In the genomic region with DNA sequence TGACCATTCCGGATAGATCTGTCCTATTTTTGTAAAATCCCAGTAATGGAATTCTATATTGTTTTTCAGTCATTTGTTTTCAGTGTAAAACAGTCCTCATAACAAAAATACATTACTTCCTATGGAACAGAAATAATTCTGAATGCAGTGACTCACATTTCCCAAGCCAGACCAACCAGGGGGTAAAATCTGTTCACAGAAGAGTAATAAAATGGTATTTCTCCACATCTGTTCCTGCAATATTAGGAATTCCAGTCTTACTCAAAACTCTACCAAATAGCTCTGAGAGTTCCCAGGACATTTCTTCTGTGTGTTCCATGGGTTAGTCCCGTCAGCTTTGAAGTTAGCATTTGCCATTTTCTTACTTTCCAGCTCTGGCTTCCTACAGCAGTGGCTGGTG, we compare ENCODE assay signal across 13 cellular contexts. TPM values are rescaled to one million over a fixed set of nuclear protein-coding genes. Genes with fewer than 3 reads are reported as not detected.
DNase-seq lines count a peak whose midpoint lies in the region; ATAC-seq, FAIRE-seq and TF ChIP-seq lines count a peak whose summit lies in the region.
"Had no signal": no experiment of that assay in that cellular context is flagged by ENCODE, and none has a peak within 500 bp of the region (broad histone marks: within the 10 kb centered on the region; RNA-seq: fewer than 3 reads in every experiment).

No MANE protein-coding gene starts in this region.

- H3K27ac Mint-ChIP-seq in nephron progenitor cell, result no peak overlapping the region

- no peaks in the 10 kb centered on the region for H4K20me1 ChIP-seq in endothelial cell of umbilical vein (replicated peaks; ENCODE audit: control insufficient read depth, extremely low read depth, insufficient read depth, low read length)
- H4K20me1 ChIP-seq: BLaER1 had no signal

- H3K4me3 ChIP-seq in ACC112 (ENCODE audit: low read depth, low read length) (peak overlapping the region; percentile 96; the same call in 1 of the 2 replicates), endothelial cell of umbilical vein (replicated peaks in 1 of 3; ENCODE audit: insufficient read depth in 1 of 3, low read depth in 1 of 3, low read length in 3 of 3) (no peak overlapping the region), ovary (no peak overlapping the region)
- H3K4me3 ChIP-seq: BLaER1 had no signal

- WGBS in ovary, 3 donors, result 66 to 75% (median 75%) methylated on average over 2 of the region's 2 CpGs

- peak overlapping the region; percentile 32 for H3K4me2 ChIP-seq in endothelial cell of umbilical vein (ENCODE audit: insufficient read depth, low read length)
- H3K4me2 ChIP-seq: BLaER1 had no signal

- no peak overlapping the region for H2AFZ ChIP-seq in ACC112 (ENCODE audit: low read length, unreplicated experiment)
- no peak overlapping the region for H2AFZ ChIP-seq in endothelial cell of umbilical vein (ENCODE audit: low read depth, low read length)

- intact Hi-C loops in endothelial cell of umbilical vein (cut with micrococcal nuclease) (loop anchor here (5.0 kb wide), 1 partner anchor 277 kb away; no protein-coding TSS in a partner anchor), ovary (cut with DNase I) (loop anchor here in 2 of 4 donors (5.0 to 10.0 kb wide), 2 partner anchors 48 to 65 kb away; no protein-coding TSS in a partner anchor)

- TF ChIP-seq EP300 in ovary (IDR thresholded peaks at IDR 0.05), result no peak

- H3K9ac ChIP-seq in endothelial cell of umbilical vein (replicated peaks; ENCODE audit: extremely low read depth, insufficient read depth, low read length), result no peak overlapping the region
- H3K9ac ChIP-seq: BLaER1 had no signal

- H3K4me1 Mint-ChIP-seq in nephron progenitor cell, result peaks cover 46% of the 10 kb centered on the region

- no peak for ATAC-seq in GM18858 (IDR thresholded peaks at IDR 0.05; ENCODE audit: unreplicated experiment)

- no TSS peak for BruUV-seq in endothelial cell of umbilical vein (replicated peaks; lab: Mats Ljungman, UMichigan)

- no peaks in the 10 kb centered on the region for H3K9me3 Mint-ChIP-seq in nephron progenitor cell

- CTCF ChIA-PET in endothelial cell of umbilical vein (lab: Charles Lee), result interaction anchor here (1.0 to 5.2 kb wide), 5 partner anchors 16 to 272 kb away, joined by 3 to 41 read pairs (median 5); no protein-coding TSS in a partner anchor

- DNase-seq in HS-5 (ENCODE audit: low read depth) (peak; percentile 74), endothelial cell of umbilical vein (ENCODE audit: low read depth, low spot score) (peak; percentile 86), ovary (no peak), nephron progenitor cell (no peak), D721Med (ENCODE audit: insufficient read length, low spot score) (no peak)
- no peak for DNase-seq in stimulated activated naive CD4-positive, alpha-beta T cell treated with Interleukin-2 at 50 U/mL for 16 hours (lab: John Stamatoyannopoulos, UW)
- DNase-seq: GF-D8, Kasumi-1, kidney, NCI-H2029 treated with DMSO at 0.1 percent for 48 hours had no signal

- dilution Hi-C loops in endothelial cell of umbilical vein (cut with MboI; ENCODE audit: extremely low pct_ligation_motif_present, low sequenced_read_pairs), result no loop called here

- H3K36me3 ChIP-seq in ACC112 (ENCODE audit: insufficient read depth, low read length), result no peaks in the 10 kb centered on the region
- H3K36me3 ChIP-seq in endothelial cell of umbilical vein (ENCODE audit: control insufficient read depth in 2 of 2, extremely low read depth in 1 of 2, insufficient read depth in 2 of 2, low read length in 2 of 2), result no peaks in the 10 kb centered on the region
- no peaks in the 10 kb centered on the region for H3K36me3 ChIP-seq in ovary
- H3K36me3 ChIP-seq: BLaER1 had no signal

- H3K9me1 ChIP-seq in endothelial cell of umbilical vein (replicated peaks; ENCODE audit: control insufficient read depth, extremely low read depth, insufficient read depth, low read length), result no peaks in the 10 kb centered on the region

- FAIRE-seq in endothelial cell of umbilical vein (lab: Jason Lieb, UNC) (peak; percentile 73), D721Med (lab: Jason Lieb, UNC) (no peak)
- FAIRE-seq: kidney had no signal

- no peaks in the 10 kb centered on the region for H3K9me3 ChIP-seq in endothelial cell of umbilical vein (replicated peaks; ENCODE audit: control insufficient read depth, insufficient read depth, low read length)
- H3K9me3 ChIP-seq in ovary, result no peaks in the 10 kb centered on the region
- H3K9me3 ChIP-seq: BLaER1 had no signal

- POLR2A ChIA-PET in endothelial cell of umbilical vein (lab: Charles Lee), result no interaction called here

- no peaks in the 10 kb centered on the region for H3K27me3 ChIP-seq in ACC112 (ENCODE audit: insufficient read depth, low read length)
- no peaks in the 10 kb centered on the region for H3K27me3 ChIP-seq in endothelial cell of umbilical vein (ENCODE audit: control insufficient read depth in 2 of 2, insufficient read depth in 2 of 2, low read length in 2 of 2)
- no peaks in the 10 kb centered on the region for H3K27me3 ChIP-seq in ovary
- H3K27me3 ChIP-seq: BLaER1 had no signal

- TF ChIP-seq CTCF in endothelial cell of umbilical vein (IDR thresholded peaks at IDR 0.05; ENCODE audit: extremely low read depth in 1 of 2, insufficient read depth in 1 of 2, low read depth in 1 of 2, low read length in 2 of 2) (no peak), ovary (IDR thresholded peaks at IDR 0.05) (no peak), nephron progenitor cell (IDR thresholded peaks at IDR 0.05) (no peak), D721Med (IDR thresholded peaks at IDR 0.05; ENCODE audit: insufficient read depth, missing control alignments) (no peak)

- H3K27me3 Mint-ChIP-seq in nephron progenitor cell (ENCODE audit: low read depth, poor library complexity), result peaks cover 4% of the 10 kb centered on the region

- H3K4me1 ChIP-seq in ACC112 (ENCODE audit: control insufficient read depth, insufficient read depth, low read length, unreplicated experiment) (peaks cover 44% of the 10 kb centered on the region), endothelial cell of umbilical vein (ENCODE audit: control insufficient read depth, extremely low read depth, insufficient read depth, low read length) (peaks cover 52% of the 10 kb centered on the region), ovary (ENCODE audit: insufficient read depth) (peaks cover 13% of the 10 kb centered on the region)
- H3K4me1 ChIP-seq: BLaER1 had no signal

- H3K27ac ChIP-seq in ACC112 (ENCODE audit: low read depth, low read length), result peak overlapping the region; percentile 97
- H3K27ac ChIP-seq in endothelial cell of umbilical vein (ENCODE audit: insufficient read depth, low read depth, low read length), result peak overlapping the region; percentile 9
- H3K27ac ChIP-seq in ovary, result peak overlapping the region; percentile 76 to 92
- H3K27ac ChIP-seq: BLaER1 had no signal

- no peak overlapping the region for H3K4me3 Mint-ChIP-seq in nephron progenitor cell

- no peaks in the 10 kb centered on the region for H3K36me3 Mint-ChIP-seq in nephron progenitor cell (ENCODE audit: low read depth)

- H3K79me2 ChIP-seq in ACC112 (ENCODE audit: control insufficient read depth, insufficient read depth, low read length, unreplicated experiment), result peaks cover 24% of the 10 kb centered on the region
- peaks cover 19% of the 10 kb centered on the region for H3K79me2 ChIP-seq in endothelial cell of umbilical vein (ENCODE audit: control insufficient read depth, insufficient read depth, low read length)

- TF ChIP-seq POLR2A in endothelial cell of umbilical vein (IDR thresholded peaks at IDR 0.05; ENCODE audit: low read depth, low read length) (no peak), ovary (IDR thresholded peaks at IDR 0.05) (no peak)

TF ChIP-seq in endothelial cell of umbilical vein, 7 proteins besides CTCF, POLR2A, EP300 and RAD21:
- TF ChIP-seq MYC (IDR thresholded peaks at IDR 0.05; ENCODE audit: low read depth, low read length) (no peak), JUN (IDR thresholded peaks at IDR 0.05; ENCODE audit: borderline replicate concordance, insufficient read depth, insufficient read length, low read depth) (peak; percentile 75), FOS (IDR thresholded peaks at IDR 0.05; ENCODE audit: borderline replicate concordance, insufficient read depth, low read length) (peak; percentile 59), EZH2 (IDR thresholded peaks at IDR 0.05; ENCODE audit: borderline replicate concordance, low read depth, low read length, severe bottlenecking) (no peak), POLR2AphosphoS5 (IDR thresholded peaks at IDR 0.05; ENCODE audit: insufficient read depth, low read depth, low read length) (no peak)

RNA-seq across cellular contexts. Expression of a gene that starts 2.6 kb away (rescaled TPM):
- total RNA-seq in endothelial cell of umbilical vein (22.7 and 30.8 TPM in 2 replicates), ovary (100 to 1,000 TPM in 3 of 7 donors, 10 to 100 TPM in 4; 44.9 to 143 (median 91.7) TPM)
- polyA plus RNA-seq in endothelial cell of umbilical vein (20.0 and 27.8 TPM in 2 replicates), ovary (10 to 100 TPM; 25.6 to 61.0 TPM)
- polyA plus RNA-seq in endothelial cell of umbilical vein (2011; cell fraction: cytosol; rRNA removed), result 14.9 and 15.1 TPM in 2 replicates
- 39.0 and 44.2 TPM in 2 replicates for polyA plus RNA-seq in endothelial cell of umbilical vein (2011; cell fraction: nucleus; rRNA removed)
- 22.3 and 27.9 TPM in 2 replicates for polyA plus RNA-seq in endothelial cell of umbilical vein (2012)
- 124 and 127 TPM in 2 replicates for polyA minus RNA-seq in endothelial cell of umbilical vein
- polyA minus RNA-seq in endothelial cell of umbilical vein (2011; cell fraction: cytosol; rRNA and poly(A)+ RNA removed), result 1.1 TPM
- 63.0 and 94.2 TPM in 2 replicates for polyA minus RNA-seq in endothelial cell of umbilical vein (2011; cell fraction: nucleus; rRNA and poly(A)+ RNA removed)

Comparison
In these comparisons a context has a peak if more than half of its experiments do, and no peak if none do; other contexts are left out.
1. H3K27ac ChIP-seq: peak in every context shown above with its lines; median percentile 97 in ACC112; 84 in ovary; 9 in endothelial cell of umbilical vein.
2. DNase-seq: peak in HS-5 (single experiment) and endothelial cell of umbilical vein (single experiment); none in ovary (0 of 5), nephron progenitor cell (single experiment), D721Med (single experiment) and stimulated activated naive CD4-positive, alpha-beta T cell treated with Interleukin-2 at 50 U/mL for 16 hours (single experiment).